ENCODE assay signal across 8 cellular contexts in genomic region chr1:149787688-149788451, GRCh38. TPM values are rescaled to one million over a fixed set of nuclear protein-coding genes. Genes with fewer than 3 reads are reported as not detected.
"Had no signal": no experiment of that assay in that cellular context is flagged by ENCODE, and none has a peak within 500 bp of the region (broad histone marks: within the 10 kb centered on the region; RNA-seq: fewer than 3 reads in every experiment).

No MANE protein-coding gene starts in this region.

RNA-seq across cellular contexts. Expression of gene FCGR1A, which starts 5.4 kb away (rescaled TPM):
- total RNA-seq: activated CD8-positive, alpha-beta memory T cell treated with anti-CD3 and anti-CD28 coated beads for 36 hours; kidney epithelial cell; neural crest cell; osteoblast; progenitor cell of endocrine pancreas; SK-MEL-5; T-helper 1 cell treated with Interleukin-12 subunit alpha and Interleukin-12 subunit beta and Interleukin-4 antibody, amounts not matched to agents 30 ng/mL and 1 ng/mL, for 36 hours had no signal
- polyA plus RNA-seq: immature natural killer cell had no signal
